In the genomic region with DNA sequence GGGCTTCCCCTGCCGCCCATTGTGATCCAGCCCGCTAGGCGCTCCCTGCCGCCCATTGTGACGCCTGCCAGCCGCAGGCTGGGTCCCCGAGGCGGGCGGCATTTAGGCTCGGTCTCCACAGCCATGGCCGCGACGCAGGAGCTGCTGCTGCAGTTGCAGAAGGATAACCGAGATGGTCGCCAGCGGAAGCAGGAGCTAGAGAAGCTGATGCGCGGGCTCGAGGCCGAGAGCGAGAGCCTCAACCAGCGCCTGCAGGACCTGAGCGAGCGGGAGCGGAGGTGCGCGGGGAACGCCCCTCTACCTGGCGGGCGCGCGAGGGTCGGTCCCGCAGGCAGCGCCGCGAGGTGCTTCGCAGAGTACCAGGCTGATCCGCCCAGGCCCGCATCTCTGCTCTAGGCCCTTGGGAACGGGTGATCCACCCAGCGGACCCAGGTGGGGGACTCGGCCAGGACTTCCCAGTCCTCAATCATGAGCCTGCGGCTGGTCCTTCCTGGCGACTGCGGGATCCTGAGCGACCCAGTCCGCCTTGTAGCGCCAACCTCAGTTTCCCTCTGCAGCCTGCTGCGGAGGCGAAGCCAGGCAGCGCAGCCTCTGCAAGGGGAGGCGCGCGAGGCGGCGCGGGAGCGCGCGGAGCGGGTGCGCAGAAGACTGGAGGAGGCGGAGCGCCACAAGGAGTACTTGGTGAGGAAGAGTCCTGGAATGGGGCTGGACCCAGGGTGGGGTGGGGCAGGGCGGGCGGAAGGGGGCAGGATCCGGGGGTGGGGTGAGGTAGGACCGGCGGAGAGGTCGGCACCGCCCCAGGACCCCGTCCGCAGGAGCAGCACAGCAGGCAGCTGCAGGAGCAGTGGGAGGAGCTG, we compare ENCODE assay signal across 9 cellular contexts. TPM values are rescaled to one million over a fixed set of nuclear protein-coding genes. Genes with fewer than 3 reads are reported as not detected.
DNase-seq lines count a peak whose midpoint lies in the region; ATAC-seq and TF ChIP-seq lines count a peak whose summit lies in the region.
"Not testable (repeated sequence)": the region's sequence is repeated elsewhere in the genome, so short reads cannot be mapped to it uniquely, and the experiment has no call there.
"Had no signal": no experiment of that assay in that cellular context is flagged by ENCODE, and none has a peak within 500 bp of the region (broad histone marks: within the 10 kb centered on the region; RNA-seq: fewer than 3 reads in every experiment).

Gene TMEM191C, plus strand, starts transcription at position 51 of the 857 bp plus-strand sequence. Its CDS starts 73 bp downstream, at position 124.

- not testable (repeated sequence) for H3K9ac ChIP-seq in BLaER1 treated with 17β-estradiol and CSF1 and Interleukin-3, amounts not matched to agents 10 nM and 100 nM

- no CpG with 5 or more reads among the region's 74 CpGs for WGBS in gastroesophageal sphincter (ENCODE audit: low coverage in 1 of 2), 2 donors

- peak within 1 kb of the TSS; percentile 98 for H3K27ac Mint-ChIP-seq in T-helper 2 cell treated with Interferon-gamma antibody and Interleukin-4, amounts not matched to agents 5 μg/mL and 100 μg/mL, for 36 hours
- peak within 1 kb of the TSS; percentile 76 to 99 (median 97) for H3K27ac Mint-ChIP-seq in naive thymus-derived CD8-positive, alpha-beta T cell
- peak within 1 kb of the TSS; percentile 74 for H3K27ac Mint-ChIP-seq in stimulated activated naive CD8-positive, alpha-beta T cell treated with anti-CD3 and anti-CD28 coated beads, Interleukin-15, Interleukin-2, amounts not matched to agents 100 ng/mL and 50 ng/mL, for 24 hours

- H3K4me1 Mint-ChIP-seq in T-helper 2 cell treated with Interferon-gamma antibody and Interleukin-4, amounts not matched to agents 5 μg/mL and 100 μg/mL, for 36 hours (ENCODE audit: low read depth); naive thymus-derived CD8-positive, alpha-beta T cell; stimulated activated naive CD8-positive, alpha-beta T cell treated with anti-CD3 and anti-CD28 coated beads, Interleukin-15, Interleukin-2, amounts not matched to agents 100 ng/mL and 50 ng/mL, for 24 hours (ENCODE audit: low read depth): not testable (repeated sequence)

- not testable (repeated sequence) for H4K20me1 ChIP-seq in BLaER1 treated with 17β-estradiol and CSF1 and Interleukin-3, amounts not matched to agents 10 nM and 100 nM

- not testable (repeated sequence) for DNase-seq in T-helper 2 cell treated with Interferon-gamma antibody and Interleukin-4, amounts not matched to agents 5 μg/mL and 100 μg/mL, for 36 hours (ENCODE audit: low spot score); brain microvascular endothelial cell
- peak in 2 of 10 donors; percentile 13 to 21 for DNase-seq in naive thymus-derived CD8-positive, alpha-beta T cell

- TF ChIP-seq CTCF in brain microvascular endothelial cell (IDR thresholded peaks at IDR 0.05; ENCODE audit: low read depth, low read length, missing control alignments); gastroesophageal sphincter (IDR thresholded peaks at IDR 0.05): not testable (repeated sequence)

- not testable (repeated sequence) for TF ChIP-seq POLR2A in gastroesophageal sphincter (IDR thresholded peaks at IDR 0.05)

- H3K4me1 ChIP-seq in BLaER1 treated with 17β-estradiol and CSF1 and Interleukin-3, amounts not matched to agents 10 nM and 100 nM; gastroesophageal sphincter: not testable (repeated sequence)

- POLR2A ChIA-PET in naive thymus-derived CD8-positive, alpha-beta T cell (lab: Charles Lee), result not testable (repeated sequence)

- H3K4me2 ChIP-seq in BLaER1 treated with 17β-estradiol and CSF1 and Interleukin-3, amounts not matched to agents 10 nM and 100 nM, result not testable (repeated sequence)

- H3K9me3 ChIP-seq in BLaER1 treated with 17β-estradiol and CSF1 and Interleukin-3, amounts not matched to agents 10 nM and 100 nM (replicated peaks in 1 of 11); gastroesophageal sphincter: not testable (repeated sequence)

- H3K27me3 Mint-ChIP-seq in T-helper 2 cell treated with Interferon-gamma antibody and Interleukin-4, amounts not matched to agents 5 μg/mL and 100 μg/mL, for 36 hours (ENCODE audit: low read depth); naive thymus-derived CD8-positive, alpha-beta T cell; stimulated activated naive CD8-positive, alpha-beta T cell treated with anti-CD3 and anti-CD28 coated beads, Interleukin-15, Interleukin-2, amounts not matched to agents 100 ng/mL and 50 ng/mL, for 24 hours: not testable (repeated sequence)

- TF ChIP-seq EP300 in gastroesophageal sphincter (IDR thresholded peaks at IDR 0.05), result not testable (repeated sequence)

- in situ Hi-C loops in brain microvascular endothelial cell (cut with HindIII; ENCODE audit: low pct_ligation_motif_present, low sequenced_read_pairs), result not testable (repeated sequence)

- not testable (repeated sequence) for H3K36me3 Mint-ChIP-seq in T-helper 2 cell treated with Interferon-gamma antibody and Interleukin-4, amounts not matched to agents 5 μg/mL and 100 μg/mL, for 36 hours (ENCODE audit: low read depth); naive thymus-derived CD8-positive, alpha-beta T cell; stimulated activated naive CD8-positive, alpha-beta T cell treated with anti-CD3 and anti-CD28 coated beads, Interleukin-15, Interleukin-2, amounts not matched to agents 100 ng/mL and 50 ng/mL, for 24 hours (ENCODE audit: low read depth)

- not testable (repeated sequence) for H3K27ac ChIP-seq in BLaER1 treated with 17β-estradiol and CSF1 and Interleukin-3, amounts not matched to agents 10 nM and 100 nM; brain microvascular endothelial cell
- peak within 1 kb of the TSS in 3 of 4 donors; percentile 71 to 76 (median 76) for H3K27ac ChIP-seq in gastroesophageal sphincter

- H3K36me3 ChIP-seq in BLaER1 treated with 17β-estradiol and CSF1 and Interleukin-3, amounts not matched to agents 10 nM and 100 nM; brain microvascular endothelial cell (replicated peaks); gastroesophageal sphincter: not testable (repeated sequence)

- peaks cover 4 to 10% (median 9%) of the 10 kb centered on the region in 11 experiments; a peak in 17 of 22 replicates for H3K27me3 ChIP-seq in BLaER1 treated with 17β-estradiol and CSF1 and Interleukin-3, amounts not matched to agents 10 nM and 100 nM
- not testable (repeated sequence) for H3K27me3 ChIP-seq in brain microvascular endothelial cell (replicated peaks); gastroesophageal sphincter

- H3K4me3 Mint-ChIP-seq in T-helper 2 cell treated with Interferon-gamma antibody and Interleukin-4, amounts not matched to agents 5 μg/mL and 100 μg/mL, for 36 hours, result peak within 1 kb of the TSS; percentile 88
- H3K4me3 Mint-ChIP-seq in naive thymus-derived CD8-positive, alpha-beta T cell, result peak within 1 kb of the TSS; percentile 86 to 96 (median 90)
- peak within 1 kb of the TSS; percentile 75 for H3K4me3 Mint-ChIP-seq in stimulated activated naive CD8-positive, alpha-beta T cell treated with anti-CD3 and anti-CD28 coated beads, Interleukin-15, Interleukin-2, amounts not matched to agents 100 ng/mL and 50 ng/mL, for 24 hours

- ATAC-seq in GM19467 (IDR thresholded peaks at IDR 0.05; ENCODE audit: unreplicated experiment), result peak; percentile 16
- peak; percentile 13 for ATAC-seq in HG03196 (IDR thresholded peaks at IDR 0.05; ENCODE audit: unreplicated experiment)
- ATAC-seq in gastroesophageal sphincter, result peak; percentile 75
- ATAC-seq in naive thymus-derived CD8-positive, alpha-beta T cell, result peak; percentile 7 to 16

- not testable (repeated sequence) for H3K9me3 Mint-ChIP-seq in T-helper 2 cell treated with Interferon-gamma antibody and Interleukin-4, amounts not matched to agents 5 μg/mL and 100 μg/mL, for 36 hours; naive thymus-derived CD8-positive, alpha-beta T cell; stimulated activated naive CD8-positive, alpha-beta T cell treated with anti-CD3 and anti-CD28 coated beads, Interleukin-15, Interleukin-2, amounts not matched to agents 100 ng/mL and 50 ng/mL, for 24 hours

- peak within 1 kb of the TSS in 7 of 10 experiments; percentile 19 to 59 (median 41); a peak in 11 of 20 replicates for H3K4me3 ChIP-seq in BLaER1 treated with 17β-estradiol and CSF1 and Interleukin-3, amounts not matched to agents 10 nM and 100 nM
- peak within 1 kb of the TSS; percentile 49 for H3K4me3 ChIP-seq in brain microvascular endothelial cell (ENCODE audit: low read depth, low read length)
- H3K4me3 ChIP-seq in gastroesophageal sphincter, result peak within 1 kb of the TSS; percentile 26 to 52

RNA-seq across cellular contexts. Expression of gene TMEM191C, which starts in this region (rescaled TPM):
- total RNA-seq in gastroesophageal sphincter, result 1 to 10 TPM in 1 of 4 donors, under 1 TPM in 2, not detected in 1; 0.15 to 4.4 (median 0.27) TPM
- 1 to 10 TPM; 5.4 to 5.6 TPM for total RNA-seq in naive thymus-derived CD8-positive, alpha-beta T cell
- 1 to 10 TPM; 1.0 to 1.5 (median 1.1) TPM for polyA plus RNA-seq in naive thymus-derived CD8-positive, alpha-beta T cell
- total RNA-seq: M059J had no signal

Comparison
In these comparisons a context has a peak if more than half of its experiments do, and no peak if none do; other contexts are left out.
1. ATAC-seq: peak in every context shown above with its lines; median percentile 75 in gastroesophageal sphincter; 16 in GM19467; 13 in HG03196; 12 in naive thymus-derived CD8-positive, alpha-beta T cell.